10 cellular contexts compared by ENCODE assay signal in the genomic region with DNA sequence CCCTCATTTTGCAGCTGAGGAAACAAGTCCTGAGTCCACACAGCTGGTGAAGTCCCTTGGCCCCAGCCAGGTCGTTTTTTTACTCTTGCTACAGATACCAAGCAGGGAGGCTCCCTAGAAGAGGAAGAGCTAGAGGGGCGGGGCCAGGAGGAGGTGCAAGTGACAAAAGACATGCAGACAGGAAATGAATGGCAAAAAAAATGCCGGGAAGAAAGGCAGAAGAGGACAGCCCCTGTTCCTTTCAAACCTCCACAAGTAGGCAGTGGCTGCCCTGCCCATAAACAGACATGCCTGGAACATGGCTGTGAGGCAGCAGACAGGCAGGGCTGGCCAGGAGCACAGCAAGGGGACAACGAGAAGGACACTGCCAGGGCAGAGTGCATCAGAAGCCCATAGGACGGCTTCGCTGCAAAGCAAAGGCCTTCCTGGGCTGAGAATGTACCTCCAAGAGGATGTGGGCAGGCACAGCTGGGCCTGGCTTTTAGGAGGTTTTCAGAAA.
A peak's percentile ranks its signal among the peaks of the same experiment; 100 is the strongest.
DNase-seq lines count a peak whose midpoint lies in the region; TF ChIP-seq lines count a peak whose summit lies in the region.
"Had no signal": no experiment of that assay in that cellular context is flagged by ENCODE, and none has a peak within 500 bp of the region (broad histone marks: within the 10 kb centered on the region; RNA-seq: fewer than 3 reads in every experiment).

No MANE protein-coding gene starts in this region.

- no peaks in the 10 kb centered on the region for H3K27me3 ChIP-seq in HL-60 (ENCODE audit: insufficient read depth, poor library complexity, severe bottlenecking)
- no peaks in the 10 kb centered on the region for H3K27me3 ChIP-seq in left ventricle myocardium inferior (ENCODE audit: low read depth)
- no peaks in the 10 kb centered on the region for H3K27me3 ChIP-seq in testis

- H3K4me1 Mint-ChIP-seq in CD14-positive monocyte: peaks cover 19% of the 10 kb centered on the region

- H3K36me3 Mint-ChIP-seq in CD14-positive monocyte: no peaks in the 10 kb centered on the region

- TF ChIP-seq CTCF in CD14-positive monocyte (IDR thresholded peaks at IDR 0.05) (no peak), HL-60 (IDR thresholded peaks at IDR 0.05; ENCODE audit: insufficient read depth, low read length) (no peak), left ventricle myocardium inferior (IDR thresholded peaks at IDR 0.05; ENCODE audit: borderline replicate concordance) (no peak), testis (IDR thresholded peaks at IDR 0.05) (no peak)

- H3K9ac ChIP-seq in SK-N-MC (ENCODE audit: insufficient read length): peak overlapping the region; percentile 25

- DNase-seq in CD14-positive monocyte (ENCODE audit: low spot score) (no peak), HL-60 (ENCODE audit: low read depth in 1 of 2, low spot score in 1 of 2) (peak; percentile 45 to 96), SK-N-MC (ENCODE audit: low read depth, low spot score) (no peak), left ventricle myocardium inferior (peak; percentile 42), testis (no peak), midbrain (lab: John Stamatoyannopoulos, UW) (no peak), NCI-H2227 (lab: John Stamatoyannopoulos, UW; ENCODE audit: unreplicated experiment) (no peak)
- no peak for DNase-seq in stimulated activated naive CD4-positive, alpha-beta T cell (lab: John Stamatoyannopoulos, UW)
- DNase-seq: activated T-cell treated with anti-CD3 and anti-CD28 coated beads, Interleukin-2, amount 50 U/mL, for 4 hours; IMR-90 had no signal

- peaks cover 0 to 1% (median 1%) of the 10 kb centered on the region in 3 donors for H3K27me3 Mint-ChIP-seq in CD14-positive monocyte (ENCODE audit: low read depth in 3 of 3)

- WGBS in testis, 2 donors: 54 to 66% methylated on average over 6 of the region's 6 CpGs

- H3K27ac ChIP-seq in HL-60 (replicated peaks) (peak overlapping the region; percentile 69), SK-N-MC (0 out of 2 replicates have a peak overlapping the region, but pooled peaks have one; percentile 12), left ventricle myocardium inferior (replicated peaks) (no peak overlapping the region), testis (no peak overlapping the region)

- H3K36me3 ChIP-seq in SK-N-MC (ENCODE audit: insufficient read depth, low read length) (no peaks in the 10 kb centered on the region), left ventricle myocardium inferior (no peaks in the 10 kb centered on the region), testis (ENCODE audit: low read depth, missing control alignments) (no peaks in the 10 kb centered on the region)

- H3K4me1 ChIP-seq in left ventricle myocardium inferior: peaks cover 9% of the 10 kb centered on the region
- no peaks in the 10 kb centered on the region for H3K4me1 ChIP-seq in testis

- H3K4me3 Mint-ChIP-seq in CD14-positive monocyte: peak overlapping the region; percentile 28 to 83
- H3K4me3 Mint-ChIP-seq: activated T-cell treated with anti-CD3 and anti-CD28 coated beads, Interleukin-2, amount 50 U/mL, for 4 hours had no signal

- intact Hi-C loops in CD14-positive monocyte (cut with micrococcal nuclease) (no loop called here), left ventricle myocardium inferior (cut with micrococcal nuclease) (no loop called here), testis (cut with DNase I; ENCODE audit: low total_unique reads) (no loop called here)

- H3K9me3 Mint-ChIP-seq in CD14-positive monocyte: peaks cover 0 to 3% (median 0%) of the 10 kb centered on the region in 7 donors
- H3K9me3 Mint-ChIP-seq: activated T-cell treated with anti-CD3 and anti-CD28 coated beads, Interleukin-2, amount 50 U/mL, for 4 hours had no signal

- H3K9me3 ChIP-seq in SK-N-MC (ENCODE audit: low read depth, low read length) (no peaks in the 10 kb centered on the region), left ventricle myocardium inferior (replicated peaks) (no peaks in the 10 kb centered on the region), testis (no peaks in the 10 kb centered on the region)

- no peak for TF ChIP-seq POLR2A in testis (IDR thresholded peaks at IDR 0.05)

- H3K4me3 ChIP-seq in HL-60 (replicated peaks; ENCODE audit: insufficient read depth, low read length) (no peak overlapping the region), SK-N-MC (peak overlapping the region; percentile 39; the same call in 1 of the 2 replicates), left ventricle myocardium inferior (no peak overlapping the region), testis (no peak overlapping the region)

- peak overlapping the region in 4 of 7 donors; percentile 63 to 85 (median 74) for H3K27ac Mint-ChIP-seq in CD14-positive monocyte

Comparison
In these comparisons a context has a peak if more than half of its experiments do, and no peak if none do; other contexts are left out.
1. DNase-seq: peak in HL-60 (2 of 2) and left ventricle myocardium inferior (single experiment); none in CD14-positive monocyte (single experiment), SK-N-MC (single experiment), testis (single experiment), midbrain (single experiment), stimulated activated naive CD4-positive, alpha-beta T cell (0 of 6) and NCI-H2227 (single experiment).
2. H3K27ac ChIP-seq: peak in HL-60 (single experiment) and SK-N-MC (single experiment); none in left ventricle myocardium inferior (single experiment) and testis (0 of 2).